In the genomic region with DNA sequence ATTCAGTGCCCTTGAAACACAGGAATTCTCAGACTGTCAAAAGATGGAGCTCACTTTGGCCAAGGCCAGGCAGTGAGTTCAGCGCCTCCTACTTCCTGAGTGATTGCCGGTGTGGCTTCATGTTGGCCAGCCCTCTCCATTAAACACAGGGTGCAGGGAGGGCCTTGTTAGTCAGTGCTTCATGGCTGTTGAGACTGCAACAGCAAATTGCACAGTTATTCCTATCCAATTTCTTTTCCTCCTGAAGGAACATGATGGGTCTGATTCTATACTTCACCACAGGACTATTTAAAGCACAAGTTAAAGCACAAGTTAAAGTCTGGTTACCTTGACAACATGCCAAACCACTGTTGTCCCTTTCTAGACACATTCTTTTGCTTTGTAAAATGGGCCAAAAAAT, we compare ENCODE assay signal across 11 cellular contexts.
DNase-seq lines count a peak whose midpoint lies in the region; ATAC-seq, FAIRE-seq and TF ChIP-seq lines count a peak whose summit lies in the region.
"Had no signal": no experiment of that assay in that cellular context is flagged by ENCODE, and none has a peak within 500 bp of the region (broad histone marks: within the 10 kb centered on the region; RNA-seq: fewer than 3 reads in every experiment).

No MANE protein-coding gene starts in this region.

- DNase-seq in H54 (ENCODE audit: insufficient read length, low spot score) (peak; percentile 12), SJCRH30 (peak; percentile 4 to 20), fibroblast of villous mesenchyme (ENCODE audit: low read depth) (peak; percentile 62), neuronal stem cell (ENCODE audit: low spot score) (peak; percentile 5), KG1 (lab: John Stamatoyannopoulos, UW) (no peak), cerebellar nuclear complex (lab: John Stamatoyannopoulos, UW) (no peak)
- no peak for DNase-seq in activated CD8-positive, alpha-beta T cell treated with anti-CD3 and anti-CD28 coated beads for 36 hours
- no peak for DNase-seq in activated T-cell treated with anti-CD3 and anti-CD28 coated beads, Interleukin-2, amount 50 U/mL, for 72 hours
- DNase-seq: dorsolateral prefrontal cortex, immature natural killer cell had no signal

- no peak for ATAC-seq in activated CD8-positive, alpha-beta T cell treated with anti-CD3 and anti-CD28 coated beads for 36 hours
- ATAC-seq in activated T-cell treated with anti-CD3 and anti-CD28 coated beads, Interleukin-2, amount 50 U/mL, for 72 hours (replicated peaks in 1 of 2) = no peak

- H3K4me3 ChIP-seq in SJCRH30 (no peak overlapping the region), fibroblast of villous mesenchyme (ENCODE audit: low read depth, low read length) (no peak overlapping the region), neuronal stem cell (ENCODE audit: low read length in 2 of 2) (no peak overlapping the region)
- H3K4me3 ChIP-seq: dorsolateral prefrontal cortex, prostate gland had no signal

- H3K14ac ChIP-seq in neuronal stem cell (ENCODE audit: low read length) = no peak overlapping the region

- peaks cover 5% of the 10 kb centered on the region for H3K4me1 Mint-ChIP-seq in activated CD8-positive, alpha-beta T cell treated with anti-CD3 and anti-CD28 coated beads for 36 hours (ENCODE audit: low read depth)
- peaks cover 6% of the 10 kb centered on the region for H3K4me1 Mint-ChIP-seq in activated T-cell treated with anti-CD3 and anti-CD28 coated beads, Interleukin-2, amount 50 U/mL, for 72 hours (ENCODE audit: low read depth)

- H3K27me3 ChIP-seq in SJCRH30 (no peaks in the 10 kb centered on the region), neuronal stem cell (ENCODE audit: control insufficient read depth in 3 of 3, insufficient read depth in 3 of 3, low read depth in 1 of 3, low read length in 3 of 3) (no peaks in the 10 kb centered on the region)
- H3K27me3 ChIP-seq: dorsolateral prefrontal cortex had no signal

- H2BK12ac ChIP-seq in neuronal stem cell (ENCODE audit: low read length) = no peak overlapping the region

- H3K23ac ChIP-seq in neuronal stem cell (ENCODE audit: low read depth, low read length, poor library complexity) = no peak overlapping the region

- H4K91ac ChIP-seq in neuronal stem cell (ENCODE audit: low read depth, low read length, poor library complexity) = no peak overlapping the region

- no peak overlapping the region for H2BK15ac ChIP-seq in neuronal stem cell (ENCODE audit: low read length)

- no peak overlapping the region for H2AK5ac ChIP-seq in neuronal stem cell (ENCODE audit: low read depth, low read length)

- H3K4me2 ChIP-seq in neuronal stem cell (ENCODE audit: insufficient read depth, low read length, poor library complexity, severe bottlenecking) = no peak overlapping the region

- TF ChIP-seq POLR2A in H54 (IDR thresholded peaks at IDR 0.05; ENCODE audit: low read depth, low read length) = no peak

- no peaks in the 10 kb centered on the region for H3K79me1 ChIP-seq in neuronal stem cell (ENCODE audit: low read depth, low read length)

- no peak overlapping the region for H3K18ac ChIP-seq in neuronal stem cell (ENCODE audit: low read length)

- peak; percentile 93 for FAIRE-seq in H54 (lab: Jason Lieb, UNC)

- H2BK120ac ChIP-seq in neuronal stem cell (ENCODE audit: low read depth, low read length) = no peak overlapping the region

- H2AFZ ChIP-seq in neuronal stem cell (ENCODE audit: low read length) = no peak overlapping the region

- no peak overlapping the region for H3K4ac ChIP-seq in neuronal stem cell (ENCODE audit: low read length)

- no peaks in the 10 kb centered on the region for H3K36me3 ChIP-seq in SJCRH30
- peaks cover 5 to 83% of the 10 kb centered on the region in 2 donors for H3K36me3 ChIP-seq in neuronal stem cell (replicated peaks in 1 of 2; ENCODE audit: control insufficient read depth in 2 of 2, insufficient read depth in 2 of 2, low read length in 2 of 2)
- H3K36me3 ChIP-seq: prostate gland had no signal

- CTCF ChIA-PET in activated CD8-positive, alpha-beta T cell treated with anti-CD3 and anti-CD28 coated beads for 36 hours (lab: Charles Lee) = no interaction called here

- TF ChIP-seq CTCF in fibroblast of villous mesenchyme (IDR thresholded peaks at IDR 0.05; ENCODE audit: insufficient read depth, low read depth, low read length) = no peak
- TF ChIP-seq CTCF in activated CD8-positive, alpha-beta T cell treated with anti-CD3 and anti-CD28 coated beads for 36 hours (IDR thresholded peaks at IDR 0.05) = no peak

- H3K9ac ChIP-seq in neuronal stem cell (ENCODE audit: low read depth, low read length, poor library complexity) = no peak overlapping the region

- WGBS in neuronal stem cell (ENCODE audit: extremely low coverage in 2 of 2, insufficient read length in 2 of 2, insufficient replicate concordance in 1 of 2), 2 donors = no CpG with 5 or more reads among the region's 2 CpGs

- no peak overlapping the region for H3K4me3 Mint-ChIP-seq in activated CD8-positive, alpha-beta T cell treated with anti-CD3 and anti-CD28 coated beads for 36 hours
- no peak overlapping the region for H3K4me3 Mint-ChIP-seq in activated T-cell treated with anti-CD3 and anti-CD28 coated beads, Interleukin-2, amount 50 U/mL, for 72 hours
- H3K4me3 Mint-ChIP-seq: immature natural killer cell had no signal

- no peaks in the 10 kb centered on the region for H3K27me3 Mint-ChIP-seq in activated CD8-positive, alpha-beta T cell treated with anti-CD3 and anti-CD28 coated beads for 36 hours
- H3K27me3 Mint-ChIP-seq in activated T-cell treated with anti-CD3 and anti-CD28 coated beads, Interleukin-2, amount 50 U/mL, for 72 hours (ENCODE audit: low read depth) = no peaks in the 10 kb centered on the region

- no peaks in the 10 kb centered on the region for H3K9me3 Mint-ChIP-seq in activated CD8-positive, alpha-beta T cell treated with anti-CD3 and anti-CD28 coated beads for 36 hours
- H3K9me3 Mint-ChIP-seq in activated T-cell treated with anti-CD3 and anti-CD28 coated beads, Interleukin-2, amount 50 U/mL, for 72 hours = no peaks in the 10 kb centered on the region
- H3K9me3 Mint-ChIP-seq: immature natural killer cell had no signal

- POLR2A ChIA-PET in activated CD8-positive, alpha-beta T cell treated with anti-CD3 and anti-CD28 coated beads for 36 hours (lab: Charles Lee) = no interaction called here

- H3K27ac Mint-ChIP-seq in activated CD8-positive, alpha-beta T cell treated with anti-CD3 and anti-CD28 coated beads for 36 hours = no peak overlapping the region
- H3K27ac Mint-ChIP-seq in activated T-cell treated with anti-CD3 and anti-CD28 coated beads, Interleukin-2, amount 50 U/mL, for 72 hours = no peak overlapping the region
- H3K27ac Mint-ChIP-seq: immature natural killer cell had no signal

- H4K8ac ChIP-seq in neuronal stem cell (ENCODE audit: low read depth, low read length) = no peak overlapping the region

- H3K36me3 Mint-ChIP-seq in activated CD8-positive, alpha-beta T cell treated with anti-CD3 and anti-CD28 coated beads for 36 hours (ENCODE audit: low read depth) = peaks cover 2% of the 10 kb centered on the region
- peaks cover 0 to 1% of the 10 kb centered on the region in 2 donors for H3K36me3 Mint-ChIP-seq in activated T-cell treated with anti-CD3 and anti-CD28 coated beads, Interleukin-2, amount 50 U/mL, for 72 hours (ENCODE audit: insufficient read depth in 2 of 2)

- no peak overlapping the region for H2BK5ac ChIP-seq in neuronal stem cell (ENCODE audit: low read length)

- H3K9me3 ChIP-seq in SJCRH30 (replicated peaks) (no peaks in the 10 kb centered on the region), neuronal stem cell (replicated peaks in 1 of 2; ENCODE audit: control insufficient read depth in 2 of 2, insufficient read depth in 1 of 2, low read depth in 1 of 2, low read length in 2 of 2) (no peaks in the 10 kb centered on the region)
- H3K9me3 ChIP-seq: prostate gland had no signal

- no peak overlapping the region for H3K27ac ChIP-seq in SJCRH30
- H3K27ac ChIP-seq in neuronal stem cell (replicated peaks; ENCODE audit: low read length) = no peak overlapping the region
- H3K27ac ChIP-seq: prostate gland had no signal

- H3K4me1 ChIP-seq in SJCRH30 = peaks cover 13% of the 10 kb centered on the region
- H3K4me1 ChIP-seq in neuronal stem cell (ENCODE audit: control insufficient read depth in 2 of 2, insufficient read depth in 1 of 2, low read depth in 1 of 2, low read length in 2 of 2) = peaks cover 10 to 31% of the 10 kb centered on the region in 2 donors
- H3K4me1 ChIP-seq: prostate gland had no signal

- intact Hi-C loops in activated CD8-positive, alpha-beta T cell treated with anti-CD3 and anti-CD28 coated beads for 36 hours (cut with micrococcal nuclease) = no loop called here

Comparison
In these comparisons a context has a peak if more than half of its experiments do, and no peak if none do; other contexts are left out.
1. DNase-seq: peak in H54 (single experiment), SJCRH30 (2 of 2), fibroblast of villous mesenchyme (single experiment) and neuronal stem cell (single experiment); none in activated CD8-positive, alpha-beta T cell treated with anti-CD3 and anti-CD28 coated beads for 36 hours (single experiment), KG1 (single experiment), activated T-cell treated with anti-CD3 and anti-CD28 coated beads, Interleukin-2, amount 50 U/mL, for 72 hours (0 of 2) and cerebellar nuclear complex (0 of 2).